Comparison of ENCODE assay signal across 8 cellular contexts in the genomic region with DNA sequence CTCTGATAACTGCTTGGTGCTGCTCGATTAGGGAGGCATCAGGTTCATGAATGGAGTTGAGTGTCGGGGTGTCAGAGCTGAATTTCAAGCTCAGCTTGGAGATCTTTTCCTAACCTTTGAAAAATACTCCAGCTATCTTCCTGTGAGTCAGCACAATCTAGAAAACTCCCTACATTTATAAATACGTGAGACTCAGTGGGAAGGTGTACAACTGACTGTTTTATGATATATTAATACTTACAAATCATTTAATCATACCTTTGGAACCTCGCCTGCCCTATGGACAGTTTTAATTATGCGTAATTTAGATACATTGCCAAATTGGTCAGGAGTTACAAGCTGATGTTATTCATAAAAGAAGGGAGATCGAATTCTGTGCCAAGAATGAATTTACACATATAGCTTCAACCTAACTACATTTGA. TPM values are rescaled to one million over a fixed set of nuclear protein-coding genes. Genes with fewer than 3 reads are reported as not detected.
DNase-seq lines count a peak whose midpoint lies in the region; TF ChIP-seq lines count a peak whose summit lies in the region.

No MANE protein-coding gene starts in this region.

- no peak for TF ChIP-seq CTCF in stomach (IDR thresholded peaks at IDR 0.05)

- no peaks in the 10 kb centered on the region for H3K36me3 ChIP-seq in iPS-15b (ENCODE audit: control insufficient read depth, insufficient read depth, low read length)
- H3K36me3 ChIP-seq in stomach: peaks cover 0 to 3% (median 1%) of the 10 kb centered on the region in 4 donors

- POLR2A ChIA-PET in activated CD4-positive, alpha-beta memory T cell treated with anti-CD3 and anti-CD28 coated beads, Interleukin-2, amount 10 ng/mL, durations not matched to agents 7 days and 5 days (lab: Charles Lee): interaction anchor here (0.9 to 2.1 kb wide), 10 partner anchors 9 to 581 kb away, joined by 4 to 11 read pairs (median 6); partner anchors contain the start of genes C2CD5 and LDHB

- peak overlapping the region; percentile 88 to 97 (median 93) for H3K27ac ChIP-seq in stomach

- no peaks in the 10 kb centered on the region for H3K9me3 Mint-ChIP-seq in activated CD4-positive, alpha-beta T cell treated with anti-CD3 and anti-CD28 coated beads, Interleukin-2, amount 10 ng/mL, durations not matched to agents 24 days and 14 days
- no peaks in the 10 kb centered on the region for H3K9me3 Mint-ChIP-seq in activated CD4-positive, alpha-beta memory T cell treated with anti-CD3 and anti-CD28 coated beads, Interleukin-2, amount 10 ng/mL, durations not matched to agents 7 days and 5 days

- CTCF ChIA-PET in activated CD4-positive, alpha-beta memory T cell treated with anti-CD3 and anti-CD28 coated beads, Interleukin-2, amount 10 ng/mL, durations not matched to agents 7 days and 5 days (lab: Charles Lee): interaction anchor here (0.9 to 1.7 kb wide), 8 partner anchors 9 to 412 kb away, joined by 3 to 7 read pairs (median 4); no protein-coding TSS in a partner anchor

- peak overlapping the region; percentile 89 for H3K27ac Mint-ChIP-seq in activated CD4-positive, alpha-beta T cell treated with anti-CD3 and anti-CD28 coated beads, Interleukin-2, amount 10 ng/mL, durations not matched to agents 24 days and 14 days
- peak overlapping the region; percentile 79 for H3K27ac Mint-ChIP-seq in activated CD4-positive, alpha-beta memory T cell treated with anti-CD3 and anti-CD28 coated beads, Interleukin-2, amount 10 ng/mL, durations not matched to agents 7 days and 5 days

- WGBS in stomach, 5 donors: 10 to 20% (median 13%) methylated on average over 6 of the region's 6 CpGs

- no peak for TF ChIP-seq EP300 in stomach (IDR thresholded peaks at IDR 0.05)

- DNase-seq in activated CD4-positive, alpha-beta T cell treated with anti-CD3 and anti-CD28 coated beads, Interleukin-2, amount 10 ng/mL, durations not matched to agents 24 days and 14 days: no peak
- no peak for DNase-seq in activated CD4-positive, alpha-beta T cell treated with anti-CD3 and anti-CD28 coated beads for 1 hour
- DNase-seq in activated CD4-positive, alpha-beta memory T cell treated with anti-CD3 and anti-CD28 coated beads, Interleukin-2, amount 10 ng/mL, durations not matched to agents 7 days and 5 days: no peak
- DNase-seq in stomach (no peak), NCI-H524 (lab: John Stamatoyannopoulos, UW) (no peak), cerebellar cortex (ENCODE audit: low spot score) (no peak), COLO829 (ENCODE audit: low spot score) (no peak)

- peak overlapping the region; percentile 62 for H3K9ac ChIP-seq in iPS-15b (ENCODE audit: low read depth, low read length)

- H3K27me3 ChIP-seq in iPS-15b (ENCODE audit: control insufficient read depth, insufficient read depth, low read length) (no peaks in the 10 kb centered on the region), stomach (no peaks in the 10 kb centered on the region)

- H3K9me3 ChIP-seq in iPS-15b (ENCODE audit: control insufficient read depth, insufficient read depth, low read length) (no peaks in the 10 kb centered on the region), stomach (no peaks in the 10 kb centered on the region)

- no peaks in the 10 kb centered on the region for H3K27me3 Mint-ChIP-seq in activated CD4-positive, alpha-beta T cell treated with anti-CD3 and anti-CD28 coated beads, Interleukin-2, amount 10 ng/mL, durations not matched to agents 24 days and 14 days
- H3K27me3 Mint-ChIP-seq in activated CD4-positive, alpha-beta memory T cell treated with anti-CD3 and anti-CD28 coated beads, Interleukin-2, amount 10 ng/mL, durations not matched to agents 7 days and 5 days: no peaks in the 10 kb centered on the region

- H3K4me1 ChIP-seq in iPS-15b (ENCODE audit: control insufficient read depth, insufficient read depth, low read length) (peaks cover 22% of the 10 kb centered on the region), stomach (peaks cover 8 to 53% (median 25%) of the 10 kb centered on the region in 4 donors)

- intact Hi-C loops in activated CD4-positive, alpha-beta T cell treated with anti-CD3 and anti-CD28 coated beads, Interleukin-2, amount 10 ng/mL, durations not matched to agents 24 days and 14 days (cut with micrococcal nuclease): loop anchor here (2.0 to 10.0 kb wide), 4 partner anchors 118 to 610 kb away; partner anchors contain the start of genes ETNK1, GOLT1B, PYROXD1 and RECQL
- intact Hi-C loops in stomach (cut with DNase I; ENCODE audit: low total_unique reads): no loop called here

- peak overlapping the region; percentile 98 for H3K4me3 Mint-ChIP-seq in activated CD4-positive, alpha-beta T cell treated with anti-CD3 and anti-CD28 coated beads, Interleukin-2, amount 10 ng/mL, durations not matched to agents 24 days and 14 days
- H3K4me3 Mint-ChIP-seq in activated CD4-positive, alpha-beta memory T cell treated with anti-CD3 and anti-CD28 coated beads, Interleukin-2, amount 10 ng/mL, durations not matched to agents 7 days and 5 days: peak overlapping the region; percentile 97

- TF ChIP-seq POLR2A in stomach (IDR thresholded peaks at IDR 0.05): no peak

- peaks cover 37% of the 10 kb centered on the region for H3K4me1 Mint-ChIP-seq in activated CD4-positive, alpha-beta T cell treated with anti-CD3 and anti-CD28 coated beads, Interleukin-2, amount 10 ng/mL, durations not matched to agents 24 days and 14 days
- H3K4me1 Mint-ChIP-seq in activated CD4-positive, alpha-beta memory T cell treated with anti-CD3 and anti-CD28 coated beads, Interleukin-2, amount 10 ng/mL, durations not matched to agents 7 days and 5 days: peaks cover 30% of the 10 kb centered on the region

- H3K4me3 ChIP-seq in iPS-15b (ENCODE audit: low read depth, low read length) (peak overlapping the region; percentile 84), stomach (peak overlapping the region; percentile 97 to 99 (median 98))

- H3K36me3 Mint-ChIP-seq in activated CD4-positive, alpha-beta T cell treated with anti-CD3 and anti-CD28 coated beads, Interleukin-2, amount 10 ng/mL, durations not matched to agents 24 days and 14 days (ENCODE audit: low read depth): peaks cover 19% of the 10 kb centered on the region
- H3K36me3 Mint-ChIP-seq in activated CD4-positive, alpha-beta memory T cell treated with anti-CD3 and anti-CD28 coated beads, Interleukin-2, amount 10 ng/mL, durations not matched to agents 7 days and 5 days (ENCODE audit: low read depth): peaks cover 15% of the 10 kb centered on the region

RNA-seq across cellular contexts. Expression of gene CMAS, which starts 1.0 kb away (rescaled TPM):
- total RNA-seq in activated CD4-positive, alpha-beta T cell treated with anti-CD3 and anti-CD28 coated beads, Interleukin-2, amount 10 ng/mL, durations not matched to agents 24 days and 14 days: 32.9 and 36.7 TPM in 2 replicates
- 10 to 100 TPM; 37.5 to 39.3 TPM for total RNA-seq in activated CD4-positive, alpha-beta memory T cell treated with anti-CD3 and anti-CD28 coated beads, Interleukin-2, amount 10 ng/mL, durations not matched to agents 7 days and 5 days
- total RNA-seq in stomach: 100 to 1,000 TPM in 1 of 5 donors, 10 to 100 TPM in 3, 1 to 10 TPM in 1; 4.7 to 283 (median 37.8) TPM
- polyA plus RNA-seq in stomach: 10 to 100 TPM; 34.7 to 58.7 (median 38.8) TPM
